12 cellular contexts compared by ENCODE assay signal in the genomic region with DNA sequence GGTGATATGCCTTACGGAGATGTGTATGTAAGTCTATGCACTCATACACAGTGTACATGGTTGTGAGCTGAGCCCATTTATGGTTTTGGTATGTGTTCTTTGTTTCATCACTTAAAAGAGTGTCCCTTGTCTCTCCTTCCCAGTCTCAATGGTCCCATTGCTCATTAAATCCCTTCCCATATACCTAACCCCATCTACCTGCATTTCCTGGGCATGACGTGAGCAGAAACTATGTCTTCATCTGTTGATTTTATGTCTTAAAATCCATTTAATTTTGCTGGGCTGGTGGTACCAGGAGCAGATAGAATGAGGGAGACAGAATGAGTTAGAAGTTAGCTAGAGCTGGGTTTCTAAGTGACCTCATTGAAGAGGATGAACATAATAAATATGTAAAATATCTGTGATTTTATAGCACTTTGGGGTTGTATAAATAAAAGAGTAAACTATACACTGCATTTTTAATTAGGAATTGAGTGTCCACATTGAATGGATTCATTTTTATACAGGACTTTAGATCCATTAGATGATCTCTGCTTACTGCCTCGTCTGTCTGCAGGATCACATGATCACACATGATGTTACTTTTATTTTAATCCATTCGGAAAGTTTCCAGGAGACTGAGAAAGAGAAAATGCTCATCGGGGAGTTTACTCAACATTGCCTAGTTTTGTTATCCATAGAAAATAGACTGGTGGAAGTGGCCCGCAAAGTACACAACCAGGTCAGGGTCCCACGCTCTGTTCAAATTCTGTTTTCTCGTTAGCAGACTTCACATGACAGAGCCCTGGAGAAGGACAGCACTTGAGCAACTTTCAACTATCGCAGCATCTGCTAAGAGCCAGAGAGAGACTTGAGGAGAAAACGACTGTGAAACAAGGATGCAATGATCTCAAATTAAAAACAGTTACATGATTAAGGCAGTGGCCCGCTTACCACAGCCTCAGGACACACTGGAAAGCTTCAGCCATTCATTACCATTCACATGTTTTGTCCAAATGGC. TPM values are rescaled to one million over a fixed set of nuclear protein-coding genes. Genes with fewer than 3 reads are reported as not detected.
DNase-seq lines count a peak whose midpoint lies in the region; ATAC-seq and TF ChIP-seq lines count a peak whose summit lies in the region.
"Had no signal": no experiment of that assay in that cellular context is flagged by ENCODE, and none has a peak within 500 bp of the region (broad histone marks: within the 10 kb centered on the region; RNA-seq: fewer than 3 reads in every experiment).

No MANE protein-coding gene starts in this region.

- no peaks in the 10 kb centered on the region for H3K36me3 Mint-ChIP-seq in brain
- H3K36me3 Mint-ChIP-seq in stimulated activated naive B cell treated with anti-CD40 and anti-IgM and Interleukin-4, amounts not matched to agents 10 μg/mL and 1 μg/mL and 100 μg/mL, for 72 hours = no peaks in the 10 kb centered on the region
- H3K36me3 Mint-ChIP-seq: activated naive CD8-positive, alpha-beta T cell had no signal

- peak; percentile 64 for ATAC-seq in left ventricle myocardium superior
- no peak for ATAC-seq in stimulated activated naive B cell treated with anti-CD40 and anti-IgM and Interleukin-4, amounts not matched to agents 10 μg/mL and 1 μg/mL and 100 μg/mL, for 72 hours (replicated peaks)
- ATAC-seq in GM21515 (IDR thresholded peaks at IDR 0.05; ENCODE audit: unreplicated experiment) = no peak
- no peak for ATAC-seq in HG02938 (IDR thresholded peaks at IDR 0.05; ENCODE audit: unreplicated experiment)
- no peak for ATAC-seq in HG03521 (IDR thresholded peaks at IDR 0.05; ENCODE audit: unreplicated experiment)

- intact Hi-C loops in left ventricle myocardium superior (cut with micrococcal nuclease) = no loop called here

- H3K9me3 Mint-ChIP-seq in brain = peaks cover 0 to 9% (median 0%) of the 10 kb centered on the region in 5 experiments
- no peaks in the 10 kb centered on the region for H3K9me3 Mint-ChIP-seq in stimulated activated naive B cell treated with anti-CD40 and anti-IgM and Interleukin-4, amounts not matched to agents 10 μg/mL and 1 μg/mL and 100 μg/mL, for 72 hours

- H3K4me3 Mint-ChIP-seq in brain = peak overlapping the region in 4 of 5 experiments; percentile 8 to 54 (median 34)
- H3K4me3 Mint-ChIP-seq in stimulated activated naive B cell treated with anti-CD40 and anti-IgM and Interleukin-4, amounts not matched to agents 10 μg/mL and 1 μg/mL and 100 μg/mL, for 72 hours = no peak overlapping the region
- H3K4me3 Mint-ChIP-seq: activated naive CD8-positive, alpha-beta T cell had no signal

- H3K27ac Mint-ChIP-seq in brain = peak overlapping the region in 3 of 5 experiments; percentile 84 to 92 (median 92)
- no peak overlapping the region for H3K27ac Mint-ChIP-seq in stimulated activated naive B cell treated with anti-CD40 and anti-IgM and Interleukin-4, amounts not matched to agents 10 μg/mL and 1 μg/mL and 100 μg/mL, for 72 hours
- H3K27ac Mint-ChIP-seq: activated naive CD8-positive, alpha-beta T cell had no signal

- H3K4me3 ChIP-seq in skeletal muscle cell (ENCODE audit: low read depth, low read length) = no peak overlapping the region
- H3K4me3 ChIP-seq: BLaER1 had no signal

- H3K4me1 Mint-ChIP-seq in brain = peaks cover 73% of the 10 kb centered on the region
- H3K4me1 Mint-ChIP-seq in stimulated activated naive B cell treated with anti-CD40 and anti-IgM and Interleukin-4, amounts not matched to agents 10 μg/mL and 1 μg/mL and 100 μg/mL, for 72 hours = no peaks in the 10 kb centered on the region

- DNase-seq in AG20443 (ENCODE audit: low spot score) (peak; percentile 46), left ventricle myocardium superior (no peak), skeletal muscle cell (ENCODE audit: low read depth) (peak; percentile 85)
- DNase-seq in stimulated activated naive B cell treated with anti-CD40 and anti-IgM and Interleukin-4, amounts not matched to agents 10 μg/mL and 1 μg/mL and 100 μg/mL, for 72 hours = no peak
- DNase-seq: erythroblast, mesendoderm had no signal

- no peak for TF ChIP-seq CTCF in brain (conservative IDR thresholded peaks at IDR 0.05)

- peaks cover 6% of the 10 kb centered on the region for H3K27me3 Mint-ChIP-seq in brain
- no peaks in the 10 kb centered on the region for H3K27me3 Mint-ChIP-seq in stimulated activated naive B cell treated with anti-CD40 and anti-IgM and Interleukin-4, amounts not matched to agents 10 μg/mL and 1 μg/mL and 100 μg/mL, for 72 hours

RNA-seq across cellular contexts. Expression of a gene that starts 44.5 kb away (rescaled TPM):
- 21.6 TPM for polyA plus RNA-seq in brain (ENCODE audit: insufficient read depth, low read depth, low replicate concordance)
- total RNA-seq in left ventricle myocardium superior = 41.8 TPM

Comparison
In these comparisons a context has a peak if more than half of its experiments do, and no peak if none do; other contexts are left out.
1. DNase-seq: peak in AG20443 (single experiment) and skeletal muscle cell (single experiment); none in left ventricle myocardium superior (single experiment) and stimulated activated naive B cell treated with anti-CD40 and anti-IgM and Interleukin-4, amounts not matched to agents 10 μg/mL and 1 μg/mL and 100 μg/mL, for 72 hours (single experiment).
2. H3K4me3 Mint-ChIP-seq: peak in brain (4 of 5); none in stimulated activated naive B cell treated with anti-CD40 and anti-IgM and Interleukin-4, amounts not matched to agents 10 μg/mL and 1 μg/mL and 100 μg/mL, for 72 hours (0 of 2).